ENCODE assay signal across 7 cellular contexts in genomic region chr16:88136211-88136671, GRCh38.
DNase-seq lines count a peak whose midpoint lies in the region; ATAC-seq and TF ChIP-seq lines count a peak whose summit lies in the region.
"Not testable (repeated sequence)": the region's sequence is repeated elsewhere in the genome, so short reads cannot be mapped to it uniquely, and the experiment has no call there.

No MANE protein-coding gene starts in this region.

- not testable (repeated sequence) for H3K9me3 ChIP-seq in lower lobe of right lung

- not testable (repeated sequence) for H3K4me1 Mint-ChIP-seq in CD14-positive monocyte
- peaks cover 25% of the 10 kb centered on the region for H3K4me1 Mint-ChIP-seq in brain

- not testable (repeated sequence) for H3K4me3 ChIP-seq in lower lobe of right lung

- not testable (repeated sequence) for H3K27me3 Mint-ChIP-seq in CD14-positive monocyte (ENCODE audit: low read depth in 3 of 3); brain

- peak; percentile 21 for DNase-seq in CD14-positive monocyte (ENCODE audit: low spot score)
- peak; percentile 47 for DNase-seq in NCI-H2171 (lab: John Stamatoyannopoulos, UW)
- peak; percentile 48 to 70 for DNase-seq in SHP77 (lab: John Stamatoyannopoulos, UW)
- DNase-seq in Right ventricle myocardium inferior (ENCODE audit: missing footprints); lower lobe of right lung: not testable (repeated sequence)
- peak in 6 of 10 donors; percentile 18 to 84 (median 36) for DNase-seq in posterior cingulate gyrus

- not testable (repeated sequence) for H3K36me3 ChIP-seq in lower lobe of right lung

- H3K27ac ChIP-seq in lower lobe of right lung = not testable (repeated sequence)

- not testable (repeated sequence) for H3K36me3 Mint-ChIP-seq in CD14-positive monocyte, brain

- not testable (repeated sequence) for H3K27ac Mint-ChIP-seq in CD14-positive monocyte
- H3K27ac Mint-ChIP-seq in brain = peak overlapping the region in 3 of 5 experiments; percentile 76 to 86 (median 86)

- not testable (repeated sequence) for H3K27me3 ChIP-seq in lower lobe of right lung (ENCODE audit: low read depth)

- H3K4me3 Mint-ChIP-seq in CD14-positive monocyte, brain: not testable (repeated sequence)

- H3K4me1 ChIP-seq in lower lobe of right lung = not testable (repeated sequence)

- ATAC-seq in Right ventricle myocardium inferior (peak; percentile 15), lower lobe of right lung (peak; percentile 45 to 57)

- peaks cover 11 to 26% (median 16%) of the 10 kb centered on the region in 7 donors for H3K9me3 Mint-ChIP-seq in CD14-positive monocyte
- H3K9me3 Mint-ChIP-seq in brain = peaks cover 11 to 25% (median 24%) of the 10 kb centered on the region in 5 experiments

- not testable (repeated sequence) for TF ChIP-seq CTCF in CD14-positive monocyte (IDR thresholded peaks at IDR 0.05); brain (conservative IDR thresholded peaks at IDR 0.05); lower lobe of right lung (IDR thresholded peaks at IDR 0.05)

- intact Hi-C loops in CD14-positive monocyte (cut with micrococcal nuclease); Right ventricle myocardium inferior (cut with DNase I); lower lobe of right lung (cut with DNase I); posterior cingulate gyrus (cut with DNase I): not testable (repeated sequence)
